24 cellular contexts compared by ENCODE assay signal in genomic region chr9:135555910-135556309, GRCh38. TPM values are rescaled to one million over a fixed set of nuclear protein-coding genes. Genes with fewer than 3 reads are reported as not detected.
DNase-seq lines count a peak whose midpoint lies in the region; ATAC-seq and TF ChIP-seq lines count a peak whose summit lies in the region.
"Had no signal": no experiment of that assay in that cellular context is flagged by ENCODE, and none has a peak within 500 bp of the region (broad histone marks: within the 10 kb centered on the region; RNA-seq: fewer than 3 reads in every experiment).

No MANE protein-coding gene starts in this region.

- 75 to 76% methylated on average over 16 of the region's 16 CpGs for WGBS in heart right ventricle, 2 donors

- no peak overlapping the region for H3K4me3 Mint-ChIP-seq in WTC11
- no peak overlapping the region for H3K4me3 Mint-ChIP-seq in type B pancreatic cell
- H3K4me3 Mint-ChIP-seq in T-cell: no peak overlapping the region
- H3K4me3 Mint-ChIP-seq: CD14-positive monocyte; CD4-positive, alpha-beta T cell; CD8-positive, alpha-beta memory T cell had no signal

- no peak for ATAC-seq in Right ventricle myocardium inferior
- ATAC-seq in heart right ventricle: no peak
- ATAC-seq in WTC11: peak; percentile 33; the same call in 1 of the 2 replicates
- no peak for ATAC-seq in T-cell (replicated peaks in 1 of 4)
- no peak for ATAC-seq in GM21447 (IDR thresholded peaks at IDR 0.05; ENCODE audit: unreplicated experiment)
- ATAC-seq: GM12878 had no signal

- H3K4me3 ChIP-seq in heart right ventricle: no peak overlapping the region
- H3K4me3 ChIP-seq: A549; BLaER1 treated with 17β-estradiol and CSF1 and Interleukin-3, amounts not matched to agents 10 nM and 100 nM; GM12878 had no signal

- no peak overlapping the region for H3K27ac ChIP-seq in heart right ventricle
- H3K27ac ChIP-seq: A549; BLaER1 treated with 17β-estradiol and CSF1 and Interleukin-3, amounts not matched to agents 10 nM and 100 nM had no signal

- POLR2A ChIA-PET in WTC11 (lab: Charles Lee): no interaction called here
- POLR2A ChIA-PET in T-cell (lab: Charles Lee): no interaction called here

- TF ChIP-seq CTCF in heart right ventricle (IDR thresholded peaks at IDR 0.05) (no peak), WTC11 (IDR thresholded peaks at IDR 0.05) (no peak), type B pancreatic cell (conservative IDR thresholded peaks at IDR 0.05) (no peak)

- H3K9me3 Mint-ChIP-seq in WTC11 (no peaks in the 10 kb centered on the region), type B pancreatic cell (no peaks in the 10 kb centered on the region), T-cell (no peaks in the 10 kb centered on the region)
- H3K9me3 Mint-ChIP-seq: CD4-positive, alpha-beta T cell; CD8-positive, alpha-beta memory T cell had no signal

- 0 out of 2 replicates have a peak overlapping the region, but pooled peaks have one; percentile 34 for H3K27ac Mint-ChIP-seq in WTC11
- H3K27ac Mint-ChIP-seq in type B pancreatic cell: no peak overlapping the region
- no peak overlapping the region for H3K27ac Mint-ChIP-seq in T-cell
- H3K27ac Mint-ChIP-seq: CD14-positive monocyte; CD4-positive, alpha-beta T cell; CD8-positive, alpha-beta memory T cell had no signal

- H3K9me3 ChIP-seq in heart right ventricle: peaks cover 0 to 10% (median 0%) of the 10 kb centered on the region in 11 donors
- H3K9me3 ChIP-seq: A549; BE2C; BLaER1 treated with 17β-estradiol and CSF1 and Interleukin-3, amounts not matched to agents 10 nM and 100 nM had no signal

- peak; percentile 52 for DNase-seq in Right ventricle myocardium inferior (ENCODE audit: missing footprints)
- DNase-seq in heart right ventricle: no peak
- DNase-seq in WTC11 (ENCODE audit: low spot score): no peak
- DNase-seq in mesenteric fat pad (ENCODE audit: low spot score): peak; percentile 45
- DNase-seq in type B pancreatic cell (ENCODE audit: extremely low spot score, unreplicated experiment): peak; percentile 48
- no peak for DNase-seq in T-cell
- no peak for DNase-seq in SIG-M5 (lab: John Stamatoyannopoulos, UW)
- DNase-seq: 8988T; ACHN; AML-193; BE2C; CD4-positive, alpha-beta T cell; CD8-positive, alpha-beta memory T cell; DMS 273 treated with DMSO at 0.1 percent for 48 hours; DMS79; EL; GDM1; GOT3; HCEC 1CT had no signal

- H3K36me3 ChIP-seq in heart right ventricle: no peaks in the 10 kb centered on the region
- H3K36me3 ChIP-seq: BE2C; BLaER1 treated with 17β-estradiol and CSF1 and Interleukin-3, amounts not matched to agents 10 nM and 100 nM had no signal

- peaks cover 0 to 8% (median 0%) of the 10 kb centered on the region in 7 donors for H3K27me3 ChIP-seq in heart right ventricle
- H3K27me3 ChIP-seq: BE2C had no signal

- no peaks in the 10 kb centered on the region for H3K4me1 ChIP-seq in heart right ventricle
- H3K4me1 ChIP-seq: BE2C had no signal

- intact Hi-C loops in Right ventricle myocardium inferior (cut with DNase I): no loop called here
- intact Hi-C loops in heart right ventricle (cut with DNase I): no loop called here

- CTCF ChIA-PET in WTC11 (lab: Charles Lee) (interaction anchor here (0.8 to 1.0 kb wide), 3 partner anchors 10 to 51 kb away, joined by 3 read pairs; no protein-coding TSS in a partner anchor), T-cell (lab: Charles Lee) (no interaction called here)

- H3K36me3 Mint-ChIP-seq in WTC11 (no peaks in the 10 kb centered on the region), type B pancreatic cell (no peaks in the 10 kb centered on the region), T-cell (no peaks in the 10 kb centered on the region)
- H3K36me3 Mint-ChIP-seq: CD14-positive monocyte; CD8-positive, alpha-beta memory T cell had no signal

- H3K27me3 Mint-ChIP-seq in WTC11 (ENCODE audit: low read depth) (no peaks in the 10 kb centered on the region), type B pancreatic cell (peaks cover 3% of the 10 kb centered on the region), T-cell (peaks cover 12 to 15% of the 10 kb centered on the region in 2 donors)

- H3K4me1 Mint-ChIP-seq in WTC11: peaks cover 9% of the 10 kb centered on the region
- no peaks in the 10 kb centered on the region for H3K4me1 Mint-ChIP-seq in type B pancreatic cell (ENCODE audit: unreplicated experiment)
- no peaks in the 10 kb centered on the region for H3K4me1 Mint-ChIP-seq in T-cell
- H3K4me1 Mint-ChIP-seq: CD14-positive monocyte; CD8-positive, alpha-beta memory T cell had no signal

TF ChIP-seq in WTC11, 78 proteins besides CTCF, POLR2A, EP300 and RAD21:
- no peak for TF ChIP-seq MXD4 (CRISPR knock-in tag; IDR thresholded peaks at IDR 0.05; ENCODE audit: borderline replicate concordance)

RNA-seq across cellular contexts. Expression of gene PAEP, which starts 5.6 kb away (rescaled TPM):
- total RNA-seq in Right ventricle myocardium inferior (not detected), heart right ventricle (not detected), WTC11 (2021) (not detected in 3 replicates), mesenteric fat pad (not detected), type B pancreatic cell (ENCODE audit: low replicate concordance) (not detected in 2 replicates), T-cell (not detected)
- not detected for polyA plus RNA-seq in heart right ventricle
- total RNA-seq: CD4-positive, alpha-beta T cell; CD8-positive, alpha-beta memory T cell; GM12878 had no signal
- polyA plus RNA-seq: A549; CD14-positive monocyte; CD8-positive, alpha-beta memory T cell; GM12878 had no signal

RNA-seq across cellular contexts. Expression of gene OBP2A, which starts 10.0 kb away (rescaled TPM):
- not detected for total RNA-seq in Right ventricle myocardium inferior
- not detected for total RNA-seq in heart right ventricle
- polyA plus RNA-seq in heart right ventricle: not detected
- not detected in 3 replicates for total RNA-seq in WTC11 (2021)
- total RNA-seq in mesenteric fat pad: not detected
- not detected in 2 replicates for total RNA-seq in type B pancreatic cell (ENCODE audit: low replicate concordance)
- total RNA-seq in T-cell: not detected
- total RNA-seq: CD4-positive, alpha-beta T cell; CD8-positive, alpha-beta memory T cell; GM12878 had no signal
- polyA plus RNA-seq: A549; CD14-positive monocyte; CD8-positive, alpha-beta memory T cell; GM12878 had no signal

RNA-seq across cellular contexts. Expression of gene LCN1, which starts 34.7 kb away (rescaled TPM):
- not detected for total RNA-seq in Right ventricle myocardium inferior
- under 1 TPM in 2 of 10 donors, not detected in 8; 0.32 to 0.76 TPM for total RNA-seq in heart right ventricle
- polyA plus RNA-seq in heart right ventricle: under 1 TPM in 1 of 2 donors, not detected in 1; 0.13 TPM
- not detected in 3 replicates for total RNA-seq in WTC11 (2021)
- 2.3 TPM for total RNA-seq in mesenteric fat pad
- total RNA-seq in type B pancreatic cell (ENCODE audit: low replicate concordance): not detected in 2 replicates
- not detected for total RNA-seq in T-cell
- total RNA-seq: CD4-positive, alpha-beta T cell; CD8-positive, alpha-beta memory T cell; GM12878 had no signal
- polyA plus RNA-seq: A549; CD14-positive monocyte; CD8-positive, alpha-beta memory T cell; GM12878 had no signal

RNA-seq across cellular contexts. Expression of gene MRPS2, which starts 55.4 kb away (rescaled TPM):
- total RNA-seq in Right ventricle myocardium inferior: 43.3 TPM
- total RNA-seq in heart right ventricle: 10 to 100 TPM; 37.5 to 52.0 (median 47.8) TPM
- 10 to 100 TPM; 28.6 to 82.9 TPM for polyA plus RNA-seq in heart right ventricle
- total RNA-seq in WTC11 (2021): 74.2 to 78.0 TPM (median 77.6 TPM) in 3 replicates
- 25.9 TPM for total RNA-seq in mesenteric fat pad
- 50.0 and 55.2 TPM in 2 replicates for total RNA-seq in type B pancreatic cell (ENCODE audit: low replicate concordance)
- 10 to 100 TPM; 17.7 to 36.6 (median 32.8) TPM for total RNA-seq in T-cell

Comparison
In these comparisons a context has a peak if more than half of its experiments do, and no peak if none do; other contexts are left out.
1. DNase-seq: peak in Right ventricle myocardium inferior (single experiment), mesenteric fat pad (single experiment) and type B pancreatic cell (single experiment); none in heart right ventricle (0 of 2), WTC11 (single experiment), T-cell (0 of 34) and SIG-M5 (single experiment).